ENCODE assay signal across 30 cellular contexts in the genomic region with DNA sequence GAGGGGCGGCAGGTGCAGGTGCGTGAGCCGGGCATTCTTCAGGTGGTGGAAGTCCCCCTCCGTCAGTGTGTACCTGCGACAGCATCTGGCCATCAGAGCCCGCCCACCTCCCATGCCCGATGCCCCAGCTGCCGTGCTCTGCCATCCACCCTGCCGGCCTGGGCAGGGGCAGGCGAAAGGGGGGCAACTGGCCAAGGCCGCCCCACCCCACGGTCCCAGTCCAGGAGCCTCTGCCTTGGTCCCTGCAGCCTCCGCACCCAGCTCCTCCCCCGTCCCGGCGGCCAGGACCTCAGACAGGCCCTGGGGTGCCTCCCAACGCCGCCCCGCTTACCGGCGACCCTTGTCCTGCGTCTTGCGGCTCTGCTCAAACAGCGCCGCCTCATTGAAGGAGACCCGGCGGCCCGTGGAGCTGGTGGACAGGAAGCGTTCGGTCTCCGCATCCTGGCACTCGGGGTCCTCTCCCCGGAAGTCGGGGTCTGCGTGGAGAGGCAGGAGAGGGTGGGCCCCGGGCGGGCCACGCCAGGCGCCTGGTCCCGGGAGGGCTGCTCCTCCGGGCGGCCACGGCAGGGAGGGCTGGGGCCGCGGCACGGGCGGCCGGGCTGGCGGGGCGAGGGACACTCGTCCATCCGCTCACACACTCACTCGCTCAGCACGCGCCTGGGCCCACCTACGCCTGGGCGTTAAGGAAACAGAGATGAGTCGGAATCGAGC.
"Had no signal": no experiment of that assay in that cellular context is flagged by ENCODE, and none has a peak within 500 bp of the region (broad histone marks: within the 10 kb centered on the region; RNA-seq: fewer than 3 reads in every experiment).

No MANE protein-coding gene starts in this region.

- H2AFZ ChIP-seq: hepatocyte, neural progenitor cell had no signal

- H3K4me3 ChIP-seq: gastrocnemius medialis, heart left ventricle, hepatocyte, left lung, mucosa of descending colon, neural progenitor cell, prostate gland, right atrium auricular region, smooth muscle cell, thoracic aorta, tibial nerve, upper lobe of left lung had no signal

- FAIRE-seq: colon, islet of Langerhans, urothelium cell line had no signal

- H3K9me3 ChIP-seq: gastrocnemius medialis, heart left ventricle, left lung, mucosa of descending colon, prostate gland, right atrium auricular region, thoracic aorta, tibial nerve, upper lobe of left lung had no signal

- H3K4me2 ChIP-seq: hepatocyte, neural progenitor cell, smooth muscle cell had no signal

- H3K27ac ChIP-seq: epithelial cell of prostate, gastrocnemius medialis, heart left ventricle, hepatocyte, left lung, neural progenitor cell, prostate gland, right atrium auricular region, thoracic aorta, tibial nerve, upper lobe of left lung had no signal

- H3K9ac ChIP-seq: neural progenitor cell had no signal

- DNase-seq: effector CD8-positive, alpha-beta T cell; endodermal cell; foreskin fibroblast; gastrocnemius medialis; heart left ventricle; left cardiac atrium; left lung; mesenchymal stem cell; mucosa of descending colon; naive B cell; nucleus accumbens; stimulated activated CD4-positive, alpha-beta T cell treated with anti-CD3 and anti-CD28 coated beads, Interleukin-12 subunit alpha, Interleukin-12 subunit beta, amount 100 ng/mL, for 4 hours; stimulated activated CD4-positive, alpha-beta T cell treated with anti-CD3 and anti-CD28 coated beads, Interleukin-1b, Interleukin-23, amount 100 ng/mL, for 48 hours; stimulated activated CD4-positive, alpha-beta T cell treated with anti-CD3 and anti-CD28 coated beads, Interleukin-4, amount 100 ng/mL, for 1 hour; stimulated activated naive CD8-positive, alpha-beta T cell treated with anti-CD3 and anti-CD28 coated beads, Interleukin-15, Interleukin-2, amounts not matched to agents 100 U/mL and 50 U/mL, for 24 hours had no signal

- H3K27me3 ChIP-seq: hepatocyte, neural progenitor cell, right atrium auricular region, tibial nerve had no signal

- ATAC-seq: esophagus mucosa; gastrocnemius medialis; heart left ventricle; left cardiac atrium; left lung; sciatic nerve; stimulated activated memory B cell treated with anti-CD40 and anti-IgM and Interleukin-4, amounts not matched to agents 10 μg/mL and 1 μg/mL and 100 μg/mL, for 72 hours; stimulated activated naive CD8-positive, alpha-beta T cell treated with anti-CD3 and anti-CD28 coated beads, Interleukin-15, Interleukin-2, amounts not matched to agents 100 U/mL and 50 U/mL, for 24 hours had no signal

- H3K36me3 ChIP-seq: gastrocnemius medialis, heart left ventricle, left lung, neural progenitor cell, prostate gland, right atrium auricular region, thoracic aorta, upper lobe of left lung had no signal
